Comparison of ENCODE assay signal across 24 cellular contexts in genomic region chr11:45511566-45511965, GRCh38.
"Had no signal": no experiment of that assay in that cellular context is flagged by ENCODE, and none has a peak within 500 bp of the region (broad histone marks: within the 10 kb centered on the region; RNA-seq: fewer than 3 reads in every experiment).

No MANE protein-coding gene starts in this region.

- H3K27me3 Mint-ChIP-seq: dendritic cell treated with granulocyte-macrophage colony-stimulating factor and Interleukin-4, amounts not matched to agents 40 ng/mL and 50 ng/mL, for 4 days had no signal

- ATAC-seq: mucosa of descending colon; sciatic nerve; stimulated activated naive CD8-positive, alpha-beta T cell treated with anti-CD3 and anti-CD28 coated beads, Interleukin-15, Interleukin-2, amounts not matched to agents 100 U/mL and 50 U/mL, for 24 hours had no signal

- H3K4me1 ChIP-seq: left ventricle myocardium inferior, uterus had no signal

- H3K4me1 Mint-ChIP-seq: activated CD4-positive, alpha-beta memory T cell treated with anti-CD3 and anti-CD28 coated beads, Interleukin-2, amount 10 ng/mL, durations not matched to agents 7 days and 5 days; activated CD4-positive, alpha-beta T cell treated with anti-CD3 and anti-CD28 coated beads, Interleukin-2, amount 10 ng/mL, durations not matched to agents 24 days and 14 days; activated naive CD4-positive, alpha-beta T cell treated with anti-CD3 and anti-CD28 coated beads, Interleukin-2, amount 10 ng/mL, durations not matched to agents 7 days and 5 days; nephron progenitor cell had no signal

- H3K36me3 ChIP-seq: left ventricle myocardium inferior, ovary, uterus had no signal

- H3K4me3 Mint-ChIP-seq: activated CD4-positive, alpha-beta memory T cell treated with anti-CD3 and anti-CD28 coated beads, Interleukin-2, amount 10 ng/mL, durations not matched to agents 7 days and 5 days; activated CD4-positive, alpha-beta T cell treated with anti-CD3 and anti-CD28 coated beads, Interleukin-2, amount 10 ng/mL, durations not matched to agents 24 days and 14 days; activated naive CD4-positive, alpha-beta T cell treated with anti-CD3 and anti-CD28 coated beads, Interleukin-2, amount 10 ng/mL, durations not matched to agents 7 days and 5 days; activated T-cell treated with anti-CD3 and anti-CD28 coated beads, Interleukin-2, amount 50 U/mL, for 24 hours; dendritic cell treated with granulocyte-macrophage colony-stimulating factor and Interleukin-4, amounts not matched to agents 40 ng/mL and 50 ng/mL, for 4 days; nephron progenitor cell; type B pancreatic cell had no signal

- H3K9me3 Mint-ChIP-seq: activated CD4-positive, alpha-beta memory T cell treated with anti-CD3 and anti-CD28 coated beads, Interleukin-2, amount 10 ng/mL, durations not matched to agents 7 days and 5 days; activated CD4-positive, alpha-beta T cell treated with anti-CD3 and anti-CD28 coated beads, Interleukin-2, amount 10 ng/mL, durations not matched to agents 24 days and 14 days; activated naive CD4-positive, alpha-beta T cell treated with anti-CD3 and anti-CD28 coated beads, Interleukin-2, amount 10 ng/mL, durations not matched to agents 7 days and 5 days; activated T-cell treated with anti-CD3 and anti-CD28 coated beads, Interleukin-2, amount 50 U/mL, for 24 hours; dendritic cell treated with granulocyte-macrophage colony-stimulating factor and Interleukin-4, amounts not matched to agents 40 ng/mL and 50 ng/mL, for 4 days; nephron progenitor cell; type B pancreatic cell had no signal

- H3K27me3 ChIP-seq: ovary, uterus had no signal

- H3K4me3 ChIP-seq: left ventricle myocardium inferior, mucosa of descending colon, ovary, skin epidermis, uterus had no signal

- H3K9me3 ChIP-seq: left ventricle myocardium inferior, mucosa of descending colon, ovary, uterus had no signal

- H3K36me3 Mint-ChIP-seq: activated naive CD4-positive, alpha-beta T cell treated with anti-CD3 and anti-CD28 coated beads, Interleukin-2, amount 10 ng/mL, durations not matched to agents 7 days and 5 days; type B pancreatic cell had no signal

- DNase-seq: activated CD4-positive, alpha-beta memory T cell treated with anti-CD3 and anti-CD28 coated beads, Interleukin-2, amount 10 ng/mL, durations not matched to agents 7 days and 5 days; activated CD4-positive, alpha-beta T cell treated with anti-CD3 and anti-CD28 coated beads, Interleukin-2, amount 10 ng/mL, durations not matched to agents 24 days and 14 days; activated CD4-positive, CD25-positive, alpha-beta regulatory T cell treated with anti-CD3 and anti-CD28 coated beads, Interleukin-2, amount 50 U/mL, for 72 hours; activated CD8-positive, alpha-beta memory T cell treated with anti-CD3 and anti-CD28 coated beads, Interleukin-2, amount 50 U/mL, for 48 hours; activated gamma-delta T cell; activated naive CD4-positive, alpha-beta T cell treated with anti-CD3 and anti-CD28 coated beads, Interleukin-2, amount 10 ng/mL, durations not matched to agents 7 days and 5 days; activated T-cell treated with anti-CD3 and anti-CD28 coated beads, Interleukin-2, amount 50 U/mL, for 24 hours; amygdala; caudate nucleus; effector CD4-positive, alpha-beta T cell; left ventricle myocardium inferior; mucosa of descending colon; nephron progenitor cell; ovary; stimulated activated CD4-positive, alpha-beta T cell treated with anti-CD3 and anti-CD28 coated beads, Interleukin-12 subunit alpha, Interleukin-12 subunit beta, amount 100 ng/mL, for 4 hours; stimulated activated CD4-positive, alpha-beta T cell treated with anti-CD3 and anti-CD28 coated beads, Interleukin-4, amount 100 ng/mL, for 1 hour; stimulated activated naive CD8-positive, alpha-beta T cell treated with anti-CD3 and anti-CD28 coated beads, Interleukin-15, Interleukin-2, amounts not matched to agents 100 U/mL and 50 U/mL, for 24 hours; T1000; uterus had no signal

- H3K27ac ChIP-seq: left ventricle myocardium inferior, ovary, skin epidermis, uterus had no signal

- H3K27ac Mint-ChIP-seq: activated CD4-positive, alpha-beta memory T cell treated with anti-CD3 and anti-CD28 coated beads, Interleukin-2, amount 10 ng/mL, durations not matched to agents 7 days and 5 days; activated CD4-positive, alpha-beta T cell treated with anti-CD3 and anti-CD28 coated beads, Interleukin-2, amount 10 ng/mL, durations not matched to agents 24 days and 14 days; activated naive CD4-positive, alpha-beta T cell treated with anti-CD3 and anti-CD28 coated beads, Interleukin-2, amount 10 ng/mL, durations not matched to agents 7 days and 5 days; activated T-cell treated with anti-CD3 and anti-CD28 coated beads, Interleukin-2, amount 50 U/mL, for 24 hours; dendritic cell treated with granulocyte-macrophage colony-stimulating factor and Interleukin-4, amounts not matched to agents 40 ng/mL and 50 ng/mL, for 4 days; nephron progenitor cell; progenitor cell of endocrine pancreas; type B pancreatic cell had no signal
